Comparison of ENCODE assay signal across 14 cellular contexts in the genomic region with DNA sequence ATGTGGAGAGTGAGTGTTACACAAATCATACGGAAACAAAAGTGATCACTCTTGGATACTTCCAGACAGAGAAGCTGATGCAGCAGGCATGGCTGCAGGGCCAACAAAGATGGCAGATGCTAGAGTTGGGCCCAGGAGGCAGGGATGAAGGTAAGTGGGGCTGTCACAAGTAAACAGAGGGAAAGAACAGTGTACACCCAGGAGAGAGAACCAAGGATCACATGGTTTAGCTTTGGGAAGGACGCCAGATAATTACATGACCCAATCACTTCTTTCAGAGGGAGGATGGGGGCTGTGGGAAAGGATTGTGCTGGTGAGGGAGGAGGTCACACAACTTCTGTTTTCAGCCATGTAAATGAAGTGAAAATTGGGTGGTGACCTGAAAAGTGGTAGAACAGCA.
"Had no signal": no experiment of that assay in that cellular context is flagged by ENCODE, and none has a peak within 500 bp of the region (broad histone marks: within the 10 kb centered on the region; RNA-seq: fewer than 3 reads in every experiment).

No MANE protein-coding gene starts in this region.

- H2AFZ ChIP-seq: hepatocyte had no signal

- H3K4me3 ChIP-seq: hepatocyte, psoas muscle, sigmoid colon had no signal

- H3K4me2 ChIP-seq: hepatocyte had no signal

- DNase-seq: activated CD4-positive, alpha-beta T cell treated with anti-CD3 and anti-CD28 coated beads for 36 hours; activated CD8-positive, alpha-beta memory T cell treated with anti-CD3 and anti-CD28 coated beads for 24 hours; activated naive CD4-positive, alpha-beta T cell treated with anti-CD3 and anti-CD28 coated beads, Interleukin-2, amount 50 U/mL, for 16 hours; amygdala; effector memory CD8-positive, alpha-beta T cell; mesendoderm; psoas muscle; sigmoid colon; stimulated activated CD4-positive, alpha-beta T cell treated with anti-CD3 and anti-CD28 coated beads, Interleukin-2, amount 100 ng/mL, for 24 hours; stimulated activated naive CD4-positive, alpha-beta T cell treated with Interleukin-2 at 50 U/mL for 16 hours; T-helper 9 cell had no signal

- H3K79me2 ChIP-seq: hepatocyte had no signal

- ATAC-seq: activated CD4-positive, alpha-beta T cell treated with anti-CD3 and anti-CD28 coated beads for 36 hours; effector memory CD8-positive, alpha-beta T cell had no signal

- H3K36me3 ChIP-seq: sigmoid colon had no signal

- H3K27me3 ChIP-seq: hepatocyte, sigmoid colon had no signal

- H3K9me3 ChIP-seq: psoas muscle, sigmoid colon had no signal

- H3K27ac ChIP-seq: epithelial cell of prostate, hepatocyte, psoas muscle, sigmoid colon, VCaP had no signal
